In the genomic region with DNA sequence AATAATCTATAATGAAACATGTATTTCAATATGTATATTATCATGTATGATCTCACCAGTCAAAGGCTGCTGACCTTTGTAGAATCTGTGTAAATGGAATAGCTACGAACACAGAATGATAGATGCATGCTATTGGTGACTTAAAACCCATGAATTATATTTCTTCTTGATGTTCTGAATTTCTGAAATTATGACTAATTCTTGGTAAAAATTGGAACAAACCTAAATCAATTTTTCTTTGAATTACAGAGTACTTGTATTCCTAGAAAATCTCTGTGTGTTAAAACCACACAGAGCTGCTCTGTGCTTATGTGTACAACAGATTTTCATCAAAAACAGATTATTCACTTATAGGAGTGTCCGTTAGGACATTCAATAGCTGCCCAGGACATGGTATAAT, we compare ENCODE assay signal across 23 cellular contexts.
"Had no signal": no experiment of that assay in that cellular context is flagged by ENCODE, and none has a peak within 500 bp of the region (broad histone marks: within the 10 kb centered on the region; RNA-seq: fewer than 3 reads in every experiment).

No MANE protein-coding gene starts in this region.

- H3K27me3 ChIP-seq: gastrocnemius medialis, heart right ventricle, right lobe of liver, stomach, transverse colon had no signal

- H3K4me1 ChIP-seq: gastrocnemius medialis, heart right ventricle, parathyroid adenoma, psoas muscle, right lobe of liver, stomach had no signal

- H3K9ac ChIP-seq: parathyroid adenoma had no signal

- H3K79me2 ChIP-seq: parathyroid adenoma had no signal

- H3K4me1 Mint-ChIP-seq: naive B cell; stimulated activated memory B cell treated with anti-CD40 and anti-IgM and Interleukin-4, amounts not matched to agents 10 μg/mL and 1 μg/mL and 100 μg/mL, for 72 hours had no signal

- H3K36me3 Mint-ChIP-seq: naive B cell; stimulated activated memory B cell treated with anti-CD40 and anti-IgM and Interleukin-4, amounts not matched to agents 10 μg/mL and 1 μg/mL and 100 μg/mL, for 72 hours had no signal

- H3K36me3 ChIP-seq: gastrocnemius medialis, heart right ventricle, right lobe of liver, stomach, thoracic aorta, transverse colon had no signal

- H3K27ac Mint-ChIP-seq: naive B cell; nephron; stimulated activated memory B cell treated with anti-CD40 and anti-IgM and Interleukin-4, amounts not matched to agents 10 μg/mL and 1 μg/mL and 100 μg/mL, for 72 hours had no signal

- H3K4me3 ChIP-seq: gastrocnemius medialis, heart right ventricle, psoas muscle, right lobe of liver, stomach, thoracic aorta, transverse colon had no signal

- H3K27ac ChIP-seq: gastrocnemius medialis, heart right ventricle, parathyroid adenoma, psoas muscle, right lobe of liver, stomach, thoracic aorta, transverse colon had no signal

- FAIRE-seq: endometrium, islet of Langerhans had no signal

- H3K4me3 Mint-ChIP-seq: naive B cell; nephron; stimulated activated memory B cell treated with anti-CD40 and anti-IgM and Interleukin-4, amounts not matched to agents 10 μg/mL and 1 μg/mL and 100 μg/mL, for 72 hours had no signal

- H3K9me3 Mint-ChIP-seq: nephron had no signal

- DNase-seq: effector memory CD4-positive, alpha-beta T cell; gastrocnemius medialis; heart right ventricle; hypothalamus; kidney glomerular epithelial cell; mesendoderm; naive B cell; occipital lobe; psoas muscle; retina; right lobe of liver; stimulated activated CD4-positive, alpha-beta T cell treated with anti-CD3 and anti-CD28 coated beads, Interleukin-4, amount 100 ng/mL, for 1 hour; stimulated activated CD8-positive, alpha-beta memory T cell treated with anti-CD3 and anti-CD28 coated beads, Interleukin-4, amount 100 ng/mL, for 48 hours; stomach; substantia nigra; transverse colon had no signal

- ATAC-seq: esophagus mucosa; gastrocnemius medialis; heart right ventricle; psoas muscle; right lobe of liver; stimulated activated memory B cell treated with anti-CD40 and anti-IgM and Interleukin-4, amounts not matched to agents 10 μg/mL and 1 μg/mL and 100 μg/mL, for 72 hours had no signal

- H3K9me3 ChIP-seq: gastrocnemius medialis, heart right ventricle, psoas muscle, right lobe of liver, stomach, thoracic aorta, transverse colon had no signal

- H3K27me3 Mint-ChIP-seq: stimulated activated memory B cell treated with anti-CD40 and anti-IgM and Interleukin-4, amounts not matched to agents 10 μg/mL and 1 μg/mL and 100 μg/mL, for 72 hours had no signal

- H2AFZ ChIP-seq: parathyroid adenoma had no signal
